In the genomic region with DNA sequence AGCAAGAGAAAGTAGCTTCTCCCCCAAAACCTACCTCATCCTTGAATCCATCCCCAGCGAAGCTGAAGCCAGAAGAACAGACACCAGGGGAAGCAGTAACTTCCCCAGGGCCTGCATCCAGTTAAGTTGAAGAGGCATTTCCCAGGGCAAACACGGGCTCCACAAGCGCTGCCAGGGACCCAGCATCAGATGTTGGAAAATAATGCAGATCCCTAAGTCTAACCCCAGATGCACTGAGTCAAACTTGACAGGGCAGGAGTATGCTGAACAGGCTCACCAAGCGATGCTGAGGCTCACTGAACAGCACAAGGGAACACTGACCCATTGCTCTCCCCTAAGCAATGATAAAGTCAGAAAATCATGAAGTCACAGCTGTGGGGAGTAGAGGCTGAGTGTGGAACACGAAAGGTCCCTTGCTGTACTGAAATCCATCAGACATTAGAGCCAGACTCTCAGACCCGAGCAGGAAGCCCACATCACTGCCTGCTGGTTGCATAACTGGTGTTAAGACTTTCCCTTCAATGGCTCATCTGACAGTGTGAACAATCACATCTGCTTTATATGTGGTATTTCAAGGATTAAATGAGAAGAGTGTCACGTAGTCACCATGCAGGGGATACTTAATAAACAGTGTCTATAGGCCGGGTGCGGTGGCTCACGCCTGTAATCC, we compare ENCODE assay signal across 15 cellular contexts. TPM values are rescaled to one million over a fixed set of nuclear protein-coding genes. Genes with fewer than 3 reads are reported as not detected.
DNase-seq lines count a peak whose midpoint lies in the region; ATAC-seq and TF ChIP-seq lines count a peak whose summit lies in the region.
"Had no signal": no experiment of that assay in that cellular context is flagged by ENCODE, and none has a peak within 500 bp of the region (broad histone marks: within the 10 kb centered on the region; RNA-seq: fewer than 3 reads in every experiment).

No MANE protein-coding gene starts in this region.

- H3K4me1 ChIP-seq in Caco-2: peaks cover 10% of the 10 kb centered on the region
- peaks cover 2% of the 10 kb centered on the region for H3K4me1 ChIP-seq in mesendoderm (ENCODE audit: control insufficient read depth, low read depth, low read length)

- H3K79me2 ChIP-seq in mesendoderm (ENCODE audit: control insufficient read depth, insufficient read depth, low read length): no peaks in the 10 kb centered on the region

- H3K4me3 ChIP-seq in Caco-2 (ENCODE audit: low read depth, low read length): no peak overlapping the region
- H3K4me3 ChIP-seq in mesendoderm (ENCODE audit: low read length): no peak overlapping the region

- H3K56ac ChIP-seq in mesendoderm (ENCODE audit: low read length): no peak overlapping the region

- no peak overlapping the region for H2BK120ac ChIP-seq in mesendoderm (ENCODE audit: low read depth, low read length)

- TF ChIP-seq CTCF in Caco-2 (IDR thresholded peaks at IDR 0.05; ENCODE audit: insufficient read depth in 1 of 2, low read depth in 1 of 2, low read length in 1 of 2, severe bottlenecking in 1 of 2, unreplicated experiment in 1 of 2) (no peak), brain (conservative IDR thresholded peaks at IDR 0.05) (no peak)

- H4K8ac ChIP-seq in mesendoderm (ENCODE audit: low read depth, low read length): no peak overlapping the region

- H3K4me2 ChIP-seq in mesendoderm (ENCODE audit: low read length): no peak overlapping the region

- H3K4me1 Mint-ChIP-seq in Caco-2 (ENCODE audit: low read depth, unreplicated experiment) (peaks cover 7% of the 10 kb centered on the region), brain (peaks cover 33% of the 10 kb centered on the region)
- H3K4me1 Mint-ChIP-seq: activated B cell treated with CpG ODN at 0.5 μM for 24 hours had no signal

- ATAC-seq in left ventricle myocardium superior: peak; percentile 34
- ATAC-seq: HCT116 had no signal

- H3K27ac ChIP-seq in mesendoderm (ENCODE audit: low read depth, low read length): no peak overlapping the region

- H3K27ac Mint-ChIP-seq in Caco-2 (ENCODE audit: unreplicated experiment) (peak overlapping the region; percentile 4), brain (peak overlapping the region in 3 of 5 experiments; percentile 15 to 46 (median 31))
- H3K27ac Mint-ChIP-seq: activated B cell treated with CpG ODN at 0.5 μM for 24 hours had no signal

- H3K79me1 ChIP-seq in mesendoderm (ENCODE audit: low read length): no peaks in the 10 kb centered on the region

- H3K36me3 ChIP-seq in Caco-2 (ENCODE audit: control insufficient read depth, insufficient read depth, low read length): no peaks in the 10 kb centered on the region
- H3K36me3 ChIP-seq in mesendoderm (ENCODE audit: control insufficient read depth, insufficient read depth, low read length): no peaks in the 10 kb centered on the region

- no peaks in the 10 kb centered on the region for H3K9me3 Mint-ChIP-seq in Caco-2 (ENCODE audit: unreplicated experiment)
- peaks cover 3 to 9% (median 4%) of the 10 kb centered on the region in 5 experiments for H3K9me3 Mint-ChIP-seq in brain

- no peaks in the 10 kb centered on the region for H3K36me3 Mint-ChIP-seq in Caco-2 (ENCODE audit: insufficient read depth, unreplicated experiment)
- H3K36me3 Mint-ChIP-seq in brain: peaks cover 12% of the 10 kb centered on the region
- H3K36me3 Mint-ChIP-seq: naive B cell had no signal

- no peak overlapping the region for H2BK15ac ChIP-seq in mesendoderm (replicated peaks; ENCODE audit: low read depth)

- no peak overlapping the region for H3K4ac ChIP-seq in mesendoderm (ENCODE audit: low read depth, low read length)

- H3K27me3 Mint-ChIP-seq in Caco-2 (ENCODE audit: insufficient read depth, unreplicated experiment) (peaks cover 5% of the 10 kb centered on the region), brain (peaks cover 3% of the 10 kb centered on the region)

- no peaks in the 10 kb centered on the region; the same call in 1 of the 2 replicates for H3K9me3 ChIP-seq in Caco-2

- H3K9ac ChIP-seq in mesendoderm (ENCODE audit: low read length): no peak overlapping the region

- no CpG with 5 or more reads among the region's 10 CpGs for WGBS in mesendoderm (ENCODE audit: extremely low coverage, insufficient coverage, low lambda C conversion rate)

- POLR2A ChIA-PET in Caco-2 (lab: Charles Lee): interaction anchor here (0.6 kb wide), 1 partner anchor 61 kb away, joined by 4 read pairs; no protein-coding TSS in a partner anchor

- CTCF ChIA-PET in Caco-2 (lab: Charles Lee): no interaction called here

- H3K4me3 Mint-ChIP-seq in Caco-2 (ENCODE audit: unreplicated experiment) (no peak overlapping the region), brain (no peak overlapping the region)
- H3K4me3 Mint-ChIP-seq: activated B cell treated with CpG ODN at 0.5 μM for 24 hours had no signal

- no peak overlapping the region for H2BK5ac ChIP-seq in mesendoderm (ENCODE audit: low read length)

- intact Hi-C loops in Caco-2 (cut with micrococcal nuclease; ENCODE audit: unreplicated experiment) (no loop called here), left ventricle myocardium superior (cut with micrococcal nuclease) (no loop called here)

- no peak overlapping the region for H3K18ac ChIP-seq in mesendoderm (ENCODE audit: low read length)

- H2AK5ac ChIP-seq in mesendoderm (ENCODE audit: low read length): no peak overlapping the region

- no peak overlapping the region for H4K5ac ChIP-seq in mesendoderm (ENCODE audit: low read length)

- BruUV-seq in Caco-2 (replicated peaks; lab: Mats Ljungman, UMichigan): no TSS peak

- no peaks in the 10 kb centered on the region for H3K27me3 ChIP-seq in Caco-2 (replicated peaks; ENCODE audit: control insufficient read depth, insufficient read depth, low read length)
- H3K27me3 ChIP-seq in mesendoderm (ENCODE audit: insufficient read depth, low read length, poor library complexity): no peaks in the 10 kb centered on the region

- no peak overlapping the region for H3K23ac ChIP-seq in mesendoderm (ENCODE audit: low read length)

- DNase-seq in Caco-2: no peak
- DNase-seq in left ventricle myocardium superior: no peak
- DNase-seq in renal cortical epithelial cell (ENCODE audit: low read depth): peak; percentile 40
- no peak for DNase-seq in stimulated activated CD8-positive, alpha-beta memory T cell treated with anti-CD3 and anti-CD28 coated beads, Interleukin-4, amount 100 ng/mL, for 48 hours
- DNase-seq in midbrain (lab: John Stamatoyannopoulos, UW): no peak
- DNase-seq in activated CD4-positive, alpha-beta T cell treated with anti-CD3 and anti-CD28 coated beads, Interleukin-2, amount 50 U/mL, for 4 hours: no peak
- no peak for DNase-seq in mesendoderm
- DNase-seq: activated B cell treated with CpG ODN at 0.5 μM for 24 hours; amygdala; DND-41; naive B cell; NCI-H1417 treated with DMSO at 0.1 percent for 48 hours; stimulated activated CD4-positive, alpha-beta T cell treated with anti-CD3 and anti-CD28 coated beads, Interleukin-12 subunit alpha, Interleukin-12 subunit beta, amount 100 ng/mL, for 4 hours had no signal

RNA-seq across cellular contexts. Expression of a gene that starts 36.3 kb away (rescaled TPM):
- 16.1 and 16.9 TPM in 2 replicates for total RNA-seq in Caco-2 (2022)
- 23.1 TPM for polyA plus RNA-seq in brain (ENCODE audit: insufficient read depth, low read depth, low replicate concordance)
- 783 TPM for total RNA-seq in left ventricle myocardium superior
- 36.1 and 206 TPM in 2 replicates for total RNA-seq in renal cortical epithelial cell
- 1.7 TPM for polyA plus RNA-seq in mesendoderm (2013, experiment 1 of 2)
- 2.4 TPM for polyA plus RNA-seq in mesendoderm (2013, experiment 2 of 2)
